ENCODE assay signal across 13 cellular contexts in genomic region chr7:130920122-130920521, GRCh38.
A peak's percentile ranks its signal among the peaks of the same experiment; 100 is the strongest.
DNase-seq lines count a peak whose midpoint lies in the region; ATAC-seq, FAIRE-seq and TF ChIP-seq lines count a peak whose summit lies in the region.
"Had no signal": no experiment of that assay in that cellular context is flagged by ENCODE, and none has a peak within 500 bp of the region (broad histone marks: within the 10 kb centered on the region; RNA-seq: fewer than 3 reads in every experiment).

No MANE protein-coding gene starts in this region.

- H3K4me1 Mint-ChIP-seq in brain (peaks cover 77% of the 10 kb centered on the region), nephron (peaks cover 45% of the 10 kb centered on the region)

- H3K27ac Mint-ChIP-seq in brain (peak overlapping the region in 4 of 5 experiments; percentile 83 to 99 (median 93)), nephron (peak overlapping the region; percentile 16 to 99 (median 98))

- no peak for FAIRE-seq in GM12891 (lab: Jason Lieb, UNC)
- FAIRE-seq: D721Med had no signal

- no peak for ATAC-seq in HG03439 (IDR thresholded peaks at IDR 0.05; ENCODE audit: unreplicated experiment)

- peak overlapping the region; percentile 99 for H3K27ac ChIP-seq in ACC112 (ENCODE audit: low read depth, low read length)

- H3K36me3 Mint-ChIP-seq in brain, result no peaks in the 10 kb centered on the region
- H3K36me3 Mint-ChIP-seq in nephron (ENCODE audit: low read depth), result no peaks in the 10 kb centered on the region

- H3K79me2 ChIP-seq in ACC112 (ENCODE audit: control insufficient read depth, insufficient read depth, low read length, unreplicated experiment), result peaks cover 85% of the 10 kb centered on the region

- H3K9me3 Mint-ChIP-seq in brain (no peaks in the 10 kb centered on the region), nephron (no peaks in the 10 kb centered on the region)

- H3K4me1 ChIP-seq in ACC112 (ENCODE audit: control insufficient read depth, insufficient read depth, low read length, unreplicated experiment), result peaks cover 95% of the 10 kb centered on the region

- H3K36me3 ChIP-seq in ACC112 (ENCODE audit: insufficient read depth, low read length), result peaks cover 7% of the 10 kb centered on the region; the same call in 1 of the 2 replicates

- DNase-seq in GM12891 (ENCODE audit: insufficient read length, low spot score), result no peak
- no peak for DNase-seq in amygdala (lab: John Stamatoyannopoulos, UW)
- DNase-seq in HT-29 (ENCODE audit: low spot score), result no peak
- DNase-seq in HUDEP-2 (lab: John Stamatoyannopoulos, UW; ENCODE audit: unreplicated experiment in 76 of 76), result no peak
- DNase-seq: islet precursor cell; MM.1S; NCI-H446; stimulated activated CD4-positive, alpha-beta T cell treated with anti-CD3 and anti-CD28 coated beads, Interleukin-2, amount 100 ng/mL, for 48 hours had no signal

- H3K27me3 ChIP-seq in ACC112 (ENCODE audit: insufficient read depth, low read length), result no peaks in the 10 kb centered on the region

- TF ChIP-seq POLR2A in GM12891 (IDR thresholded peaks at IDR 0.05; ENCODE audit: low read depth, low read length), result peak; percentile 41; the same call in 1 of the 2 replicates

- H3K4me3 Mint-ChIP-seq in brain, result peak overlapping the region in 1 of 5 experiments; percentile 84
- no peak overlapping the region for H3K4me3 Mint-ChIP-seq in nephron

- no peak overlapping the region for H2AFZ ChIP-seq in ACC112 (ENCODE audit: low read length, unreplicated experiment)

- no peaks in the 10 kb centered on the region for H3K27me3 Mint-ChIP-seq in brain
- H3K27me3 Mint-ChIP-seq in nephron (ENCODE audit: low read depth), result peaks cover 6% of the 10 kb centered on the region

- TF ChIP-seq CTCF in brain (conservative IDR thresholded peaks at IDR 0.05) (no peak), nephron (IDR thresholded peaks at IDR 0.05; ENCODE audit: unreplicated experiment in 3 of 3) (no peak)

- H3K4me3 ChIP-seq in ACC112 (ENCODE audit: low read depth, low read length), result no peak overlapping the region

TF ChIP-seq in GM12891, 5 proteins besides CTCF, POLR2A, EP300 and RAD21:
- TF ChIP-seq TAF1 (IDR thresholded peaks at IDR 0.05; ENCODE audit: low read depth, low read length), result no peak
- no peak for TF ChIP-seq SPI1 (IDR thresholded peaks at IDR 0.05; ENCODE audit: low read depth, low read length)
- TF ChIP-seq POU2F2 (IDR thresholded peaks at IDR 0.05; ENCODE audit: low read depth, low read length), result no peak
- TF ChIP-seq POLR2AphosphoS5 (IDR thresholded peaks at IDR 0.05; ENCODE audit: low read depth, low read length), result no peak; the same call in 1 of the 2 replicates
- no peak for TF ChIP-seq PAX5 (IDR thresholded peaks at IDR 0.05; ENCODE audit: insufficient read depth, low read length, severe bottlenecking)
